In the genomic region with DNA sequence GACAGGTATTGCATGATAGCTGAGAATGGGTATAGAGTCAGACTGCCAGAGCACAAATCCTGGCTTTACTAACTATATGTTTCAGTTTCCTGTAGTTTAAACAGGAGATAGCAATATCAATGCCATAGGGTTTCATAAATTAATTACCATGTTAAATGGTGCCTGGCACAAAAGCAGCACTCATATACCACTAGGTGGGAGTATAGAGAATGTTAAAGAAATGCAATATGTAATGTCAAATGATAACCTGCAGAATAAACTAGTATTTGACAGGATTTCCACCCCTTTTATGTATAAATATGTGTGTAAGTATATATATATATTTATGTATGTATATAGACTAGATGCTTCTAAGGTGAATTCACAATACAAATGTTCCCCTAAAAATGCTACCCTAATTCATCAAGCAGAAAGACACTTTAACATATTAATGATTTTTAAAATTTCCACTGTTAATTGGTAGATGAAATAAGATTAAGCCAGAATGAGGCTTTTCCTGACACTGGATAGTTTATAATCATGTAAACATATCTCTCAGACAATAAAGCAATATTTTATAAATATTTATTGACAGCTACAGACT, we compare ENCODE assay signal across 9 cellular contexts. TPM values are rescaled to one million over a fixed set of nuclear protein-coding genes. Genes with fewer than 3 reads are reported as not detected.
DNase-seq lines count a peak whose midpoint lies in the region; ATAC-seq and TF ChIP-seq lines count a peak whose summit lies in the region.
"Had no signal": no experiment of that assay in that cellular context is flagged by ENCODE, and none has a peak within 500 bp of the region (broad histone marks: within the 10 kb centered on the region; RNA-seq: fewer than 3 reads in every experiment).

No MANE protein-coding gene starts in this region.

- ATAC-seq in GM21786 (IDR thresholded peaks at IDR 0.05; ENCODE audit: unreplicated experiment) (peak; percentile 50), thoracic aorta (ENCODE audit: insufficient number of reproducible peaks, low FRiP score, low read depth) (no peak), GM19463 (IDR thresholded peaks at IDR 0.05; ENCODE audit: unreplicated experiment) (no peak)

- H3K27me3 ChIP-seq in thoracic aorta (replicated peaks; ENCODE audit: insufficient read depth) = no peaks in the 10 kb centered on the region
- H3K27me3 ChIP-seq: SJCRH30 had no signal

- peak; percentile 25 for DNase-seq in DMS114 treated with DMSO at 0.1 percent for 48 hours (lab: John Stamatoyannopoulos, UW; ENCODE audit: unreplicated experiment)
- peak; percentile 62 for DNase-seq in OCI-M1 (lab: John Stamatoyannopoulos, UW)
- peak; percentile 43 for DNase-seq in fibroblast of mammary gland (ENCODE audit: low read depth)
- no peak for DNase-seq in thoracic aorta (ENCODE audit: low spot score)
- DNase-seq in activated naive CD4-positive, alpha-beta T cell treated with anti-CD3 and anti-CD28 coated beads, Interleukin-2, amount 50 U/mL, for 16 hours = no peak
- DNase-seq in islet precursor cell = no peak

- peak; percentile 64 for TF ChIP-seq CTCF in fibroblast of mammary gland (conservative IDR thresholded peaks at IDR 0.05; ENCODE audit: control insufficient read depth, insufficient read depth, low read depth, low read length)
- TF ChIP-seq CTCF in thoracic aorta (IDR thresholded peaks at IDR 0.05) = peak; percentile 23

- H3K36me3 ChIP-seq in thoracic aorta = no peaks in the 10 kb centered on the region
- H3K36me3 ChIP-seq: SJCRH30 had no signal

- H3K27ac ChIP-seq in thoracic aorta = no peak overlapping the region
- H3K27ac ChIP-seq: SJCRH30 had no signal

- H3K4me3 ChIP-seq in fibroblast of mammary gland (ENCODE audit: control insufficient read depth, low read depth, low read length) = no peak overlapping the region
- no peak overlapping the region for H3K4me3 ChIP-seq in thoracic aorta
- H3K4me3 ChIP-seq: SJCRH30 had no signal

- no peaks in the 10 kb centered on the region for H3K4me1 ChIP-seq in thoracic aorta (ENCODE audit: control insufficient read depth in 1 of 2, low read depth in 2 of 2)
- H3K4me1 ChIP-seq: SJCRH30 had no signal

- peaks cover 6% of the 10 kb centered on the region for H3K9me3 ChIP-seq in thoracic aorta

RNA-seq across cellular contexts. Expression of a gene that starts 8.6 kb away (rescaled TPM):
- 1 to 10 TPM; 2.0 to 9.0 TPM for total RNA-seq in thoracic aorta

Comparison
In these comparisons a context has a peak if more than half of its experiments do, and no peak if none do; other contexts are left out.
1. DNase-seq: peak in DMS114 treated with DMSO at 0.1 percent for 48 hours (single experiment), OCI-M1 (single experiment) and fibroblast of mammary gland (single experiment); none in thoracic aorta (single experiment), activated naive CD4-positive, alpha-beta T cell treated with anti-CD3 and anti-CD28 coated beads, Interleukin-2, amount 50 U/mL, for 16 hours (single experiment) and islet precursor cell (single experiment).